Comparison of ENCODE assay signal across 15 cellular contexts in genomic region chr15:58165661-58166060, GRCh38.
DNase-seq lines count a peak whose midpoint lies in the region; ATAC-seq and TF ChIP-seq lines count a peak whose summit lies in the region.
"Had no signal": no experiment of that assay in that cellular context is flagged by ENCODE, and none has a peak within 500 bp of the region (broad histone marks: within the 10 kb centered on the region; RNA-seq: fewer than 3 reads in every experiment).

No MANE protein-coding gene starts in this region.

- H3K9me3 ChIP-seq in neutrophil = no peaks in the 10 kb centered on the region
- H3K9me3 ChIP-seq: ascending aorta, transverse colon had no signal

- H3K4me1 ChIP-seq in neutrophil (ENCODE audit: control insufficient read depth in 1 of 2, insufficient read depth in 1 of 2, low read depth in 1 of 2, low read length in 1 of 2) = peaks cover 0 to 7% of the 10 kb centered on the region in 2 experiments
- H3K4me1 ChIP-seq: ascending aorta, transverse colon had no signal

- no peak overlapping the region for H3K4me3 ChIP-seq in LNCaP clone FGC (ENCODE audit: low read depth, low read length)
- no peak overlapping the region for H3K4me3 ChIP-seq in neutrophil (ENCODE audit: low read depth in 1 of 2, low read length in 1 of 2)
- H3K4me3 ChIP-seq: ascending aorta, skin epidermis, transverse colon had no signal

- no peak for ATAC-seq in GM18873 (IDR thresholded peaks at IDR 0.05; ENCODE audit: low FRiP score, unreplicated experiment)
- ATAC-seq: naive thymus-derived CD4-positive, alpha-beta T cell had no signal

- DNase-seq in LNCaP clone FGC (ENCODE audit: low read depth) (peak; percentile 34), NCI-H226 (peak; percentile 75), fibroblast of peridontal ligament (ENCODE audit: extremely low read depth) (peak; percentile 57), NCI-H82 treated with DMSO at 0.1 percent for 48 hours (lab: John Stamatoyannopoulos, UW; ENCODE audit: unreplicated experiment) (no peak)
- DNase-seq in activated CD4-positive, alpha-beta T cell treated with anti-CD3 and anti-CD28 coated beads, Interleukin-2, amount 50 U/mL, for 4 hours = no peak
- DNase-seq: activated CD4-positive, CD25-positive, alpha-beta regulatory T cell treated with anti-CD3 and anti-CD28 coated beads, Interleukin-2, amount 50 U/mL, for 72 hours; activated T-cell treated with anti-CD3 and anti-CD28 coated beads, Interleukin-2, amount 50 U/mL, for 24 hours; CD8-positive, alpha-beta memory T cell; naive thymus-derived CD4-positive, alpha-beta T cell; transverse colon had no signal

- TF ChIP-seq CTCF in LNCaP clone FGC (IDR thresholded peaks at IDR 0.05; ENCODE audit: control insufficient read depth, extremely low read depth, insufficient read depth) (no peak), neutrophil (IDR thresholded peaks at IDR 0.05) (no peak)

- H3K27me3 ChIP-seq in neutrophil = no peaks in the 10 kb centered on the region
- H3K27me3 ChIP-seq: ascending aorta had no signal

- H3K36me3 ChIP-seq in neutrophil = peaks cover 91% of the 10 kb centered on the region
- H3K36me3 ChIP-seq: ascending aorta, transverse colon had no signal

- peak overlapping the region; percentile 4 for H3K27ac ChIP-seq in neutrophil
- H3K27ac ChIP-seq: ascending aorta, HL-60, skin epidermis, transverse colon had no signal

Comparison
In these comparisons a context has a peak if more than half of its experiments do, and no peak if none do; other contexts are left out.
1. DNase-seq: peak in LNCaP clone FGC (single experiment), NCI-H226 (single experiment) and fibroblast of peridontal ligament (single experiment); none in activated CD4-positive, alpha-beta T cell treated with anti-CD3 and anti-CD28 coated beads, Interleukin-2, amount 50 U/mL, for 4 hours (0 of 2) and NCI-H82 treated with DMSO at 0.1 percent for 48 hours (single experiment).